In the genomic region with DNA sequence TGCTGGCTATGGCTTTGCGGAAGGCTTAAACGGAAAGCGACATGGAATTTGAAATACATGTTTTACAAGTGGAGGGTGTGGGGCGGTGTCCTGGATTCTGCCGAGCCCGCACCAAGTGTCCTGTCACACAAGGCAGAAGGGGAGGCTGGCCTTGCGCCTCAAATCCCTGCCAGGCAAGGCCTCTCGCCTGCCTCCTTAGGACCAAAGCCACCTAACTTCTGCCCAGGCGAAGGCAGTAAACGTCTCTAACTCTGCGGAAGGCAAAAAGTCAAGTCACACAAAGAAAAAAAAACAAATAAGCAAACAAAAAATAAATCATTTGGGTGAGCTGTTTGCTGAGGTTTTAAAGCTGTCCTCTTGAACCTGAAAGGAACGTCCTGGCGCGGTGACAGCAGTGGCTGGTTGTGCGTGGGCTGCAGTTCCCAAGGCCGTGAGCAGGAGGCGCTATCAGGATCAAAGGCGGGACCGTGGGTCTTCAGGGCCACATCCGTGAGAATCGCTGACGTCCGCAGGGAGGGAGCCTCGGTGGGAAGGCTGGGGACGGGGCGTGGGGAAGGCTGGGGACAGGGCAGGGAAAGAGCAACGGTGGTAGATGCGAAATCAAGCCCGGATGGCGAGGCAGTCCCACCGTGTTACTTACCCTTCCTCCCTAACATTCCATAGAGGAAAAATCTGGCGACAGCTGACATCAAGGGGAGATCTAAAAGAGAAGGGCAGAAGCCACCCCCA, we compare ENCODE assay signal across 13 cellular contexts.
DNase-seq lines count a peak whose midpoint lies in the region; ATAC-seq, FAIRE-seq and TF ChIP-seq lines count a peak whose summit lies in the region.
"Had no signal": no experiment of that assay in that cellular context is flagged by ENCODE, and none has a peak within 500 bp of the region (broad histone marks: within the 10 kb centered on the region; RNA-seq: fewer than 3 reads in every experiment).

No MANE protein-coding gene starts in this region.

- H3K4me2 ChIP-seq in keratinocyte (ENCODE audit: control insufficient read depth, extremely low read depth, insufficient read depth, low read depth, low read length) = no peak overlapping the region

- no peaks in the 10 kb centered on the region for H3K79me2 ChIP-seq in keratinocyte (ENCODE audit: control insufficient read depth, insufficient read depth, low read length)

- no peaks in the 10 kb centered on the region for H3K9me3 ChIP-seq in keratinocyte (ENCODE audit: control insufficient read depth, low read depth, low read length)
- H3K9me3 ChIP-seq in upper lobe of left lung = no peaks in the 10 kb centered on the region

- no peaks in the 10 kb centered on the region for H4K20me1 ChIP-seq in keratinocyte (ENCODE audit: control insufficient read depth, extremely low read depth, insufficient read depth, low read length)

- H2AFZ ChIP-seq in keratinocyte (ENCODE audit: control insufficient read depth, low read length) = no peak overlapping the region

- TF ChIP-seq POLR2A in upper lobe of left lung (IDR thresholded peaks at IDR 0.05) = no peak

- H3K9ac ChIP-seq in keratinocyte (ENCODE audit: control insufficient read depth, extremely low read depth, insufficient read depth, low read length) = no peak overlapping the region

- WGBS in upper lobe of left lung, 2 donors = 72 to 73% methylated on average over 32 of the region's 32 CpGs

- H3K9me1 ChIP-seq in keratinocyte (ENCODE audit: control insufficient read depth, extremely low read depth, insufficient read depth, low read length) = no peaks in the 10 kb centered on the region

- TF ChIP-seq CTCF in keratinocyte (optimal IDR thresholded peaks at IDR 0.05 in 1 of 3, IDR thresholded peaks at IDR 0.05 in 1 of 3, conservative IDR thresholded peaks at IDR 0.05 in 1 of 3; ENCODE audit: extremely low read depth in 1 of 3, insufficient read depth in 2 of 3, low read length in 3 of 3) = peak in 2 of 3 experiments; percentile 19 to 20
- TF ChIP-seq CTCF in upper lobe of left lung (IDR thresholded peaks at IDR 0.05) = peak in 1 of 6 experiments; percentile 9

- ATAC-seq in upper lobe of left lung (ENCODE audit: low FRiP score in 2 of 2) (peak; percentile 48 to 57), HG03565 (IDR thresholded peaks at IDR 0.05; ENCODE audit: unreplicated experiment) (no peak)
- ATAC-seq: activated T-cell treated with anti-CD3 and anti-CD28 coated beads, Interleukin-2, amount 50 U/mL, for 72 hours had no signal

- H3K4me3 ChIP-seq in keratinocyte (ENCODE audit: control insufficient read depth in 2 of 3, extremely low read depth in 1 of 3, insufficient read depth in 2 of 3, low read depth in 1 of 3, low read length in 3 of 3) = no peak overlapping the region
- no peak overlapping the region for H3K4me3 ChIP-seq in upper lobe of left lung

- peak; percentile 43 for DNase-seq in DMS53 (lab: John Stamatoyannopoulos, UW)
- no peak for DNase-seq in DMS53 treated with DMSO at 0.1 percent for 48 hours (lab: John Stamatoyannopoulos, UW; ENCODE audit: unreplicated experiment)
- peak; percentile 68 for DNase-seq in ecto neural progenitor cell (ENCODE audit: low spot score)
- DNase-seq in keratinocyte (ENCODE audit: low read depth, low spot score) = no peak
- DNase-seq in upper lobe of left lung = peak in 1 of 2 donors; percentile 67
- DNase-seq in AG08395 (ENCODE audit: low spot score) = no peak
- DNase-seq in SKM-1 treated with dmso at 0.1 percent for 144 hours (lab: John Stamatoyannopoulos, UW; ENCODE audit: unreplicated experiment) = no peak
- DNase-seq: activated T-cell treated with anti-CD3 and anti-CD28 coated beads, Interleukin-2, amount 50 U/mL, for 72 hours; kidney glomerular epithelial cell; NCI-H1105; T1000 had no signal

- H3K4me1 ChIP-seq in keratinocyte (ENCODE audit: control insufficient read depth, extremely low read depth, insufficient read depth, low read length) (no peaks in the 10 kb centered on the region), upper lobe of left lung (no peaks in the 10 kb centered on the region)

- no peak for FAIRE-seq in keratinocyte (lab: Jason Lieb, UNC)
- FAIRE-seq: A204.1 had no signal

- dilution Hi-C loops in keratinocyte (cut with MboI; ENCODE audit: extremely low pct_ligation_motif_present, low sequenced_read_pairs) = no loop called here

- no peak for TF ChIP-seq EP300 in upper lobe of left lung (IDR thresholded peaks at IDR 0.05)

- H3K27me3 ChIP-seq in keratinocyte (ENCODE audit: control insufficient read depth, extremely low read depth, insufficient read depth, low read length) (peaks cover 3% of the 10 kb centered on the region), upper lobe of left lung (no peaks in the 10 kb centered on the region)

- H3K27ac ChIP-seq in keratinocyte (ENCODE audit: control insufficient read depth, insufficient read depth, low read length) (no peak overlapping the region), upper lobe of left lung (no peak overlapping the region)

- H3K36me3 ChIP-seq in keratinocyte (ENCODE audit: control insufficient read depth in 2 of 2, extremely low read depth in 1 of 2, insufficient read depth in 2 of 2, low read length in 2 of 2) (no peaks in the 10 kb centered on the region), upper lobe of left lung (no peaks in the 10 kb centered on the region)

Comparison
In these comparisons a context has a peak if more than half of its experiments do, and no peak if none do; other contexts are left out.
1. DNase-seq: peak in DMS53 (single experiment) and ecto neural progenitor cell (single experiment); none in DMS53 treated with DMSO at 0.1 percent for 48 hours (single experiment), keratinocyte (single experiment), AG08395 (single experiment) and SKM-1 treated with dmso at 0.1 percent for 144 hours (single experiment).